In the genomic region with DNA sequence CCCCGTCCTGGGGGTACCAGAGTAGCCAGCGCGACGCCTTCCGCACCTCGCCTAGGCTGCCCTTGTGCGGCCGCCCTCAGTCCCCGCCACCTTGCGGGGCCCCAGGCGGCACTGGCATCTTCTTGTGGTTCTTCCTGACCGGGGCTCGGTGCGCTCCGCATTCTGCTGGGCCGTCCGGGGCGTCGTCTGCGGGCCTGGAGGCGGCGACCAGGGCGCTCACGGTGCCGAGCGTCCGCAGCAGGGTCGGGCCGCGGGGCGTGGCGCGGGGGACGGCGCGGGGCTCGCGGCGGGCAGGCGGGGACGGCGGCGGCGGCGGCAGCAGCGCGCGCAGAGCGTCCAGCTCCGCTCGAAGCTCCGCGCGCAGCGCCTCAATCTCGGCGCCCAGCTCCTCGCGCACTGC, we compare ENCODE assay signal across 4 cellular contexts. TPM values are rescaled to one million over a fixed set of nuclear protein-coding genes. Genes with fewer than 3 reads are reported as not detected.
"Had no signal": no experiment of that assay in that cellular context is flagged by ENCODE, and none has a peak within 500 bp of the region (broad histone marks: within the 10 kb centered on the region; RNA-seq: fewer than 3 reads in every experiment).

No MANE protein-coding gene starts in this region.

RNA-seq across cellular contexts. Expression of a gene that starts 23.0 kb away (rescaled TPM):
- total RNA-seq: ascending aorta, dermis microvascular lymphatic vessel endothelial cell, foreskin keratinocyte, gastrocnemius medialis had no signal
